Comparison of ENCODE assay signal across 17 cellular contexts in genomic region chr12:131721548-131721947, GRCh38.
"Had no signal": no experiment of that assay in that cellular context is flagged by ENCODE, and none has a peak within 500 bp of the region (broad histone marks: within the 10 kb centered on the region; RNA-seq: fewer than 3 reads in every experiment).

No MANE protein-coding gene starts in this region.

- H3K4me3 Mint-ChIP-seq: activated CD4-positive, alpha-beta memory T cell treated with anti-CD3 and anti-CD28 coated beads for 36 hours; activated T-helper 1 cell treated with anti-CD3 and anti-CD28 coated beads, Interleukin-12 subunit alpha, Interleukin-12 subunit beta, Interleukin-2, Interleukin-4 antibody, amounts not matched to agents 30 ng/mL and 10 ng/mL and 1 ng/mL, durations not matched to agents 14 hours and 24 hours and 36 hours; brain; nephron progenitor cell; stimulated activated naive CD8-positive, alpha-beta T cell treated with anti-CD3 and anti-CD28 coated beads, Interleukin-15, Interleukin-2, amounts not matched to agents 100 ng/mL and 50 ng/mL, for 24 hours had no signal

- H3K27me3 ChIP-seq: suprapubic skin had no signal

- H3K27ac ChIP-seq: prostate gland, suprapubic skin had no signal

- H3K4me3 ChIP-seq: prostate gland, suprapubic skin had no signal

- DNase-seq: activated CD4-positive, alpha-beta memory T cell treated with anti-CD3 and anti-CD28 coated beads for 36 hours; activated CD4-positive, alpha-beta T cell treated with anti-CD3 and anti-CD28 coated beads for 1 hour; activated CD8-positive, alpha-beta memory T cell treated with anti-CD3 and anti-CD28 coated beads, Interleukin-2, amount 50 U/mL, for 4 hours; activated naive CD4-positive, alpha-beta T cell treated with anti-CD3 and anti-CD28 coated beads, Interleukin-2, amount 50 U/mL, for 16 hours; effector CD8-positive, alpha-beta T cell; foreskin melanocyte; nephron progenitor cell; right cardiac atrium; small intestine; stimulated activated CD4-positive, alpha-beta T cell treated with anti-CD3 and anti-CD28 coated beads, Interleukin-4, amount 100 ng/mL, for 4 hours; stimulated activated CD8-positive, alpha-beta memory T cell treated with anti-CD3 and anti-CD28 coated beads, Interleukin-4, amount 100 ng/mL, for 48 hours; trophoblast cell had no signal

- H3K27me3 Mint-ChIP-seq: activated CD4-positive, alpha-beta memory T cell treated with anti-CD3 and anti-CD28 coated beads for 36 hours; brain; stimulated activated naive CD8-positive, alpha-beta T cell treated with anti-CD3 and anti-CD28 coated beads, Interleukin-15, Interleukin-2, amounts not matched to agents 100 ng/mL and 50 ng/mL, for 24 hours had no signal

- H3K4me1 Mint-ChIP-seq: nephron progenitor cell had no signal

- H3K9me3 Mint-ChIP-seq: activated CD4-positive, alpha-beta memory T cell treated with anti-CD3 and anti-CD28 coated beads for 36 hours; activated T-helper 1 cell treated with anti-CD3 and anti-CD28 coated beads, Interleukin-12 subunit alpha, Interleukin-12 subunit beta, Interleukin-2, Interleukin-4 antibody, amounts not matched to agents 30 ng/mL and 10 ng/mL and 1 ng/mL, durations not matched to agents 14 hours and 24 hours and 36 hours; brain; nephron progenitor cell; stimulated activated naive CD8-positive, alpha-beta T cell treated with anti-CD3 and anti-CD28 coated beads, Interleukin-15, Interleukin-2, amounts not matched to agents 100 ng/mL and 50 ng/mL, for 24 hours had no signal

- H3K9me3 ChIP-seq: prostate gland, suprapubic skin had no signal

- H3K4me1 ChIP-seq: prostate gland, suprapubic skin had no signal

- ATAC-seq: right cardiac atrium had no signal
